ENCODE assay signal across 15 cellular contexts in the genomic region with DNA sequence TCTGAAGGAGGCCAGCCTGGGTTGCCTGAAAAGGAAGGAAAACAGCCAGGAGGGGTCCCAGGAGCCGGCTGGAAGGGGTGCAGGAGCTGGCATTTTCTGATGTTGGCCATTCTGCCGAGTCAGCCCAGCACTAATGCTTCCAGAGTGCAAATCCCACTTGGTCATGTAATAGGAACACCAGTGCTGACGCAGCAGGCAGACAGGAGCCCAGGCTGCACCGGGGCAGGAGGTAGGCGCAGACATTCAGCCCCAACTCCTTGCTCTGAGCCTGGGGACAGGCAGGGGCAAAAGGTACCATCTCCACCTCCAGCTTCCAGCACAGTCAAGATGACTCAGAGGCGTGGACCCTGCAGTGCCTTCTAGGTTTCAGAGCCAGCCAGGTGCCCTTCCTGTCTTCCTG. TPM values are rescaled to one million over a fixed set of nuclear protein-coding genes. Genes with fewer than 3 reads are reported as not detected.
"Had no signal": no experiment of that assay in that cellular context is flagged by ENCODE, and none has a peak within 500 bp of the region (broad histone marks: within the 10 kb centered on the region; RNA-seq: fewer than 3 reads in every experiment).

No MANE protein-coding gene starts in this region.

- H3K4me3 ChIP-seq: adrenal gland, coronary artery, hepatocyte, lung, mucosa of descending colon had no signal

- H3K27me3 ChIP-seq: adrenal gland, hepatocyte had no signal

- H2AFZ ChIP-seq: hepatocyte had no signal

- H3K9me3 ChIP-seq: adrenal gland, mucosa of descending colon had no signal

- H3K79me2 ChIP-seq: hepatocyte had no signal

- DNase-seq: activated CD4-positive, alpha-beta T cell treated with anti-CD3 and anti-CD28 coated beads, Interleukin-2, amount 10 ng/mL, durations not matched to agents 24 days and 14 days; activated naive CD4-positive, alpha-beta T cell treated with anti-CD3 and anti-CD28 coated beads, Interleukin-2, amount 50 U/mL, for 16 hours; adrenal gland; central memory CD4-positive, alpha-beta T cell; effector CD8-positive, alpha-beta T cell; naive thymus-derived CD8-positive, alpha-beta T cell; occipital lobe; stimulated activated CD4-positive, alpha-beta T cell treated with anti-CD3 and anti-CD28 coated beads, Interleukin-2, amount 100 ng/mL, for 48 hours; stimulated activated naive CD4-positive, alpha-beta T cell treated with Interleukin-2 at 50 U/mL for 16 hours; trophoblast cell had no signal

- H3K27ac ChIP-seq: adrenal gland, coronary artery, hepatocyte had no signal

- H3K36me3 ChIP-seq: adrenal gland had no signal

- H3K4me2 ChIP-seq: hepatocyte had no signal

- ATAC-seq: mucosa of descending colon; naive thymus-derived CD8-positive, alpha-beta T cell; WTC11 had no signal

RNA-seq across cellular contexts. Expression of gene SSC4D, which starts 40.5 kb away (rescaled TPM):
- total RNA-seq: naive thymus-derived CD8-positive, alpha-beta T cell had no signal

RNA-seq across cellular contexts. Expression of gene ZP3, which starts 55.7 kb away (rescaled TPM):
- total RNA-seq: hepatocyte had no signal
- polyA plus RNA-seq: hepatocyte had no signal
